Comparison of ENCODE assay signal across 17 cellular contexts in genomic region chr6:138865480-138866101, GRCh38.
DNase-seq lines count a peak whose midpoint lies in the region; ATAC-seq, FAIRE-seq and TF ChIP-seq lines count a peak whose summit lies in the region.
"Had no signal": no experiment of that assay in that cellular context is flagged by ENCODE, and none has a peak within 500 bp of the region (broad histone marks: within the 10 kb centered on the region; RNA-seq: fewer than 3 reads in every experiment).

No MANE protein-coding gene starts in this region.

- H2AFZ ChIP-seq in Karpas-422 (ENCODE audit: low read length) (no peak overlapping the region), GM12878 (ENCODE audit: control insufficient read depth, low read depth, low read length) (no peak overlapping the region)

- TF ChIP-seq POLR2A in GM12878 (IDR thresholded peaks at IDR 0.05; ENCODE audit: low read depth, low read length) = no peak

- H3K9ac ChIP-seq in Karpas-422 (ENCODE audit: low read length) (no peak overlapping the region), GM12878 (ENCODE audit: control insufficient read depth, insufficient read depth, low read length) (no peak overlapping the region)

- H3K4me2 ChIP-seq in Karpas-422 (ENCODE audit: low read depth, low read length, poor library complexity, severe bottlenecking) = no peak overlapping the region
- H3K4me2 ChIP-seq in GM12878 (ENCODE audit: control insufficient read depth, insufficient read depth) = no peak overlapping the region
- H3K4me2 ChIP-seq: A549 had no signal

- no peak for TF ChIP-seq RAD21 in GM12878 (IDR thresholded peaks at IDR 0.05; ENCODE audit: insufficient read depth, low read depth, low read length)

- WGBS in heart right ventricle, 2 donors = 72 to 81% methylated on average over 6 of the region's 6 CpGs
- 59% methylated on average over 6 of the region's 6 CpGs for WGBS in GM12878 (ENCODE audit: insufficient coverage, insufficient replicate concordance, low lambda C conversion rate, missing lambda C conversion rate)

- RAD21 ChIA-PET in GM12878 (lab: Charles Lee; ENCODE audit: unreplicated experiment) = interaction anchor here (0.7 to 1.0 kb wide), 3 partner anchors 17 to 53 kb away, joined by 3 to 5 read pairs (median 4); no protein-coding TSS in a partner anchor

- in situ Hi-C loops in GM12878 (cut with MboI) = no loop called here

- H3K79me2 ChIP-seq in Karpas-422 (ENCODE audit: low read length) (no peaks in the 10 kb centered on the region), GM12878 (ENCODE audit: control insufficient read depth, insufficient read depth, low read length) (no peaks in the 10 kb centered on the region)

- POLR2A ChIA-PET in GM12878 (lab: Charles Lee) = interaction anchor here (0.9 kb wide), 1 partner anchor 29 kb away, joined by 3 read pairs; no protein-coding TSS in a partner anchor
- POLR2A ChIA-PET in GM10248 (lab: Yijun Ruan, JAX) = no interaction called here

- no peak for FAIRE-seq in GM12878 (lab: Jason Lieb, UNC)
- FAIRE-seq: A549, D721Med, GM12892, HepG2, HTR-8/SVneo had no signal

- H3K36me3 ChIP-seq in heart right ventricle (no peaks in the 10 kb centered on the region), Karpas-422 (ENCODE audit: insufficient read depth, low read length) (no peaks in the 10 kb centered on the region), GM12878 (ENCODE audit: control insufficient read depth in 2 of 2, insufficient read depth in 2 of 2, low read length in 1 of 2) (no peaks in the 10 kb centered on the region)
- H3K36me3 ChIP-seq: BE2C had no signal

- ATAC-seq in heart right ventricle (no peak), GM12878 (no peak)
- ATAC-seq: A549, HepG2 had no signal

- no peaks in the 10 kb centered on the region for H3K9me2 ChIP-seq in Karpas-422 (replicated peaks; ENCODE audit: insufficient read depth, low read length)

- SMC1A ChIA-PET in GM12878 (lab: Charles Lee; ENCODE audit: uncharacterized antibody, unreplicated experiment) = interaction anchor here (1.1 to 2.2 kb wide), 5 partner anchors 17 to 62 kb away, joined by 4 to 10 read pairs (median 5); no protein-coding TSS in a partner anchor

- DNase-seq in heart right ventricle (no peak), cardiac septum (ENCODE audit: low spot score) (no peak), Karpas-422 (peak; percentile 31), GM12878 (ENCODE audit: low read depth, low spot score) (no peak), GM10248 (ENCODE audit: extremely low spot score) (no peak), cerebellar cortex (ENCODE audit: low spot score) (no peak)
- DNase-seq: BE2C; CD4-positive, alpha-beta memory T cell; DMS53; HCEC 1CT; HFFc6 had no signal

- no peaks in the 10 kb centered on the region for H3K27me3 ChIP-seq in heart right ventricle
- H3K27me3 ChIP-seq in Karpas-422 (ENCODE audit: low read length) = no peaks in the 10 kb centered on the region
- no peaks in the 10 kb centered on the region for H3K27me3 ChIP-seq in GM12878 (replicated peaks in 1 of 2; ENCODE audit: control insufficient read depth in 2 of 2, insufficient read depth in 2 of 2, low read length in 1 of 2)
- H3K27me3 ChIP-seq: BE2C had no signal

- H3K4me1 ChIP-seq in heart right ventricle = peaks cover 6 to 45% (median 22%) of the 10 kb centered on the region in 9 donors
- no peaks in the 10 kb centered on the region for H3K4me1 ChIP-seq in Karpas-422 (ENCODE audit: low read length)
- peaks cover 14% of the 10 kb centered on the region for H3K4me1 ChIP-seq in GM12878 (ENCODE audit: control insufficient read depth, insufficient read depth, low read length)
- H3K4me1 ChIP-seq: A549, BE2C had no signal

- H3K4me3 ChIP-seq in heart right ventricle (peak overlapping the region in 5 of 10 donors; percentile 8 to 51 (median 28)), Karpas-422 (ENCODE audit: low read length) (no peak overlapping the region), GM12878 (no peak overlapping the region)
- H3K4me3 ChIP-seq: A549 had no signal

- H4K20me1 ChIP-seq in Karpas-422 (ENCODE audit: insufficient read depth, low read depth, low read length) (no peaks in the 10 kb centered on the region), GM12878 (ENCODE audit: control insufficient read depth, insufficient read depth) (no peaks in the 10 kb centered on the region)

- H3K27ac ChIP-seq in heart right ventricle (peak overlapping the region in 6 of 10 donors; percentile 63 to 90 (median 84)), Karpas-422 (ENCODE audit: low read length) (no peak overlapping the region), GM12878 (ENCODE audit: control insufficient read depth, insufficient read depth) (no peak overlapping the region)
- H3K27ac ChIP-seq: A549, C4-2B had no signal

- CTCF ChIA-PET in GM12878 (lab: Yijun Ruan, JAX) = interaction anchor here (1.0 to 1.6 kb wide), 4 partner anchors 9 to 48 kb away, joined by 3 to 4 read pairs (median 3); no protein-coding TSS in a partner anchor
- CTCF ChIA-PET in GM10248 (lab: Yijun Ruan, JAX) = interaction anchor here (1.1 kb wide), 2 partner anchors 13 to 17 kb away, joined by 3 read pairs; no protein-coding TSS in a partner anchor

- TF ChIP-seq CTCF in heart right ventricle (IDR thresholded peaks at IDR 0.05) (no peak), GM12878 (IDR thresholded peaks at IDR 0.05 in 2 of 3, conservative IDR thresholded peaks at IDR 0.05 in 1 of 3; ENCODE audit: control insufficient read depth in 2 of 3, extremely low read depth in 1 of 3, insufficient read depth in 1 of 3, low read depth in 3 of 3, low read length in 3 of 3) (no peak), GM10248 (IDR thresholded peaks at IDR 0.05; ENCODE audit: control extremely low read depth, extremely low read depth, low read depth, missing control alignments) (no peak)

- BruUV-seq in GM12878 (replicated peaks; lab: Mats Ljungman, UMichigan) = no TSS peak

- no peak for TF ChIP-seq EP300 in GM12878 (IDR thresholded peaks at IDR 0.05; ENCODE audit: borderline replicate concordance in 1 of 2, control insufficient read depth in 1 of 2, low read depth in 2 of 2, low read length in 2 of 2)

- intact Hi-C loops in heart right ventricle (cut with DNase I) (loop anchor here in 1 of 10 donors (5.0 kb wide), 1 partner anchor 33 kb away; no protein-coding TSS in a partner anchor), cardiac septum (cut with DNase I) (no loop called here), GM12878 (cut with micrococcal nuclease; ENCODE audit: unreplicated experiment) (no loop called here)

- H3K9me3 ChIP-seq in heart right ventricle (no peaks in the 10 kb centered on the region), Karpas-422 (ENCODE audit: low read length) (no peaks in the 10 kb centered on the region), GM12878 (replicated peaks; ENCODE audit: control insufficient read depth, insufficient read depth, low read length) (no peaks in the 10 kb centered on the region)
- H3K9me3 ChIP-seq: A549, BE2C had no signal

TF ChIP-seq in GM12878, 131 proteins besides CTCF, POLR2A, EP300 and RAD21:
- TF ChIP-seq EED (IDR thresholded peaks at IDR 0.05; ENCODE audit: low read depth) = no peak
- peak; percentile 21; the same call in 1 of the 2 replicates for TF ChIP-seq MTA2 (IDR thresholded peaks at IDR 0.05; ENCODE audit: low read depth)

Comparison
In these comparisons a context has a peak if more than half of its experiments do, and no peak if none do; other contexts are left out.
1. H3K27ac ChIP-seq: peak in heart right ventricle (6 of 10); none in Karpas-422 (single experiment) and GM12878 (single experiment).